Comparison of ENCODE assay signal across 9 cellular contexts in genomic region chr15:74202461-74203401, GRCh38. TPM values are rescaled to one million over a fixed set of nuclear protein-coding genes. Genes with fewer than 3 reads are reported as not detected.
DNase-seq lines count a peak whose midpoint lies in the region; ATAC-seq and TF ChIP-seq lines count a peak whose summit lies in the region.
"Had no signal": no experiment of that assay in that cellular context is flagged by ENCODE, and none has a peak within 500 bp of the region (broad histone marks: within the 10 kb centered on the region; RNA-seq: fewer than 3 reads in every experiment).

TSS of gene STRA6 (minus strand) at chr15:74202787. CDS start at chr15:74202267, 520 bp downstream.

- DNase-seq in Caco-2 = peak; percentile 42 to 74
- peak; percentile 49 for DNase-seq in Jurkat, Clone E6-1 (ENCODE audit: low read depth, low spot score)
- DNase-seq in adipocyte (ENCODE audit: low read depth) = peak; percentile 72
- DNase-seq in kidney epithelial cell (ENCODE audit: low read depth) = no peak
- no peak for DNase-seq in CD1c-positive myeloid dendritic cell (ENCODE audit: extremely low spot score)
- DNase-seq in central memory CD4-positive, alpha-beta T cell = no peak
- no peak for DNase-seq in stimulated activated naive B cell treated with anti-CD40 and anti-IgM and Interleukin-4, amounts not matched to agents 10 μg/mL and 1 μg/mL and 100 μg/mL, for 72 hours
- DNase-seq in RKO (ENCODE audit: low spot score) = no peak

- H3K36me3 Mint-ChIP-seq in Caco-2 (ENCODE audit: insufficient read depth, unreplicated experiment) = no peaks in the 10 kb centered on the region
- no peaks in the 10 kb centered on the region for H3K36me3 Mint-ChIP-seq in stimulated activated naive B cell treated with anti-CD40 and anti-IgM and Interleukin-4, amounts not matched to agents 10 μg/mL and 1 μg/mL and 100 μg/mL, for 72 hours

- peaks cover 7% of the 10 kb centered on the region for H3K4me1 Mint-ChIP-seq in Caco-2 (ENCODE audit: low read depth, unreplicated experiment)
- H3K4me1 Mint-ChIP-seq in stimulated activated naive B cell treated with anti-CD40 and anti-IgM and Interleukin-4, amounts not matched to agents 10 μg/mL and 1 μg/mL and 100 μg/mL, for 72 hours = no peaks in the 10 kb centered on the region

- H3K9me3 ChIP-seq in Caco-2 (no peaks in the 10 kb centered on the region), adipocyte (ENCODE audit: control insufficient read depth, low read length) (no peaks in the 10 kb centered on the region)

- H3K9ac ChIP-seq in adipocyte (ENCODE audit: low read length) = no peak within 1 kb of the TSS

- no peak for ATAC-seq in stimulated activated naive B cell treated with anti-CD40 and anti-IgM and Interleukin-4, amounts not matched to agents 10 μg/mL and 1 μg/mL and 100 μg/mL, for 72 hours (replicated peaks)
- ATAC-seq: left lobe of liver had no signal

- no TSS peak for BruUV-seq in Caco-2 (replicated peaks; lab: Mats Ljungman, UMichigan)

- TF ChIP-seq CTCF in Caco-2 (IDR thresholded peaks at IDR 0.05; ENCODE audit: insufficient read depth in 1 of 2, low read depth in 1 of 2, low read length in 1 of 2, severe bottlenecking in 1 of 2, unreplicated experiment in 1 of 2) (no peak), kidney epithelial cell (IDR thresholded peaks at IDR 0.05; ENCODE audit: insufficient read depth, low read length, poor library complexity, severe bottlenecking) (peak; percentile 33)

- peak within 1 kb of the TSS; percentile 20 for H3K27ac Mint-ChIP-seq in Caco-2 (ENCODE audit: unreplicated experiment)
- H3K27ac Mint-ChIP-seq in stimulated activated naive B cell treated with anti-CD40 and anti-IgM and Interleukin-4, amounts not matched to agents 10 μg/mL and 1 μg/mL and 100 μg/mL, for 72 hours = no peak within 1 kb of the TSS

- intact Hi-C loops in Caco-2 (cut with micrococcal nuclease; ENCODE audit: unreplicated experiment) = no loop called here

- H3K36me3 ChIP-seq in Caco-2 (ENCODE audit: control insufficient read depth, insufficient read depth, low read length) (no peaks in the 10 kb centered on the region), adipocyte (ENCODE audit: control insufficient read depth, insufficient read depth, low read length, severe bottlenecking) (no peaks in the 10 kb centered on the region), kidney epithelial cell (ENCODE audit: control insufficient read depth, insufficient read depth, low read length) (no peaks in the 10 kb centered on the region)

- no peaks in the 10 kb centered on the region for H3K27me3 ChIP-seq in Caco-2 (replicated peaks; ENCODE audit: control insufficient read depth, insufficient read depth, low read length)
- H3K27me3 ChIP-seq in adipocyte (replicated peaks; ENCODE audit: control insufficient read depth, insufficient read depth, low read length) = peaks cover 4% of the 10 kb centered on the region
- H3K27me3 ChIP-seq in kidney epithelial cell (ENCODE audit: control insufficient read depth, insufficient read depth, low read length) = no peaks in the 10 kb centered on the region

- POLR2A ChIA-PET in Caco-2 (lab: Charles Lee) = no interaction called here

- H3K4me1 ChIP-seq in Caco-2 (peaks cover 12% of the 10 kb centered on the region; the same call in 1 of the 2 replicates), adipocyte (ENCODE audit: control insufficient read depth, insufficient read depth, low read length) (peaks cover 27% of the 10 kb centered on the region)

- H3K4me3 ChIP-seq in Caco-2 (ENCODE audit: low read depth, low read length) = no peak within 1 kb of the TSS
- H3K4me3 ChIP-seq in Jurkat, Clone E6-1 (ENCODE audit: low read length) = peak within 1 kb of the TSS; percentile 41
- H3K4me3 ChIP-seq in adipocyte (ENCODE audit: low read length) = no peak within 1 kb of the TSS
- H3K4me3 ChIP-seq in kidney epithelial cell (ENCODE audit: low read depth, low read length) = no peak within 1 kb of the TSS

- H3K4me3 Mint-ChIP-seq in Caco-2 (ENCODE audit: unreplicated experiment) = peak within 1 kb of the TSS; percentile 18
- no peak within 1 kb of the TSS for H3K4me3 Mint-ChIP-seq in stimulated activated naive B cell treated with anti-CD40 and anti-IgM and Interleukin-4, amounts not matched to agents 10 μg/mL and 1 μg/mL and 100 μg/mL, for 72 hours

- no peaks in the 10 kb centered on the region for H3K9me3 Mint-ChIP-seq in Caco-2 (ENCODE audit: unreplicated experiment)
- no peaks in the 10 kb centered on the region for H3K9me3 Mint-ChIP-seq in stimulated activated naive B cell treated with anti-CD40 and anti-IgM and Interleukin-4, amounts not matched to agents 10 μg/mL and 1 μg/mL and 100 μg/mL, for 72 hours

- no peaks in the 10 kb centered on the region for H3K27me3 Mint-ChIP-seq in Caco-2 (ENCODE audit: insufficient read depth, unreplicated experiment)
- H3K27me3 Mint-ChIP-seq in stimulated activated naive B cell treated with anti-CD40 and anti-IgM and Interleukin-4, amounts not matched to agents 10 μg/mL and 1 μg/mL and 100 μg/mL, for 72 hours = peaks cover 6 to 36% of the 10 kb centered on the region in 2 donors

- CTCF ChIA-PET in Caco-2 (lab: Charles Lee) = interaction anchor here (0.6 kb wide), 1 partner anchor 21 kb away, joined by 3 read pairs; no protein-coding TSS in a partner anchor

RNA-seq across cellular contexts. Expression of gene STRA6, which starts in this region (rescaled TPM):
- total RNA-seq in Caco-2 (2022) (2.1 and 3.1 TPM in 2 replicates), kidney epithelial cell (1.8 and 3.9 TPM in 2 replicates)
- 1.2 TPM for polyA plus RNA-seq in Jurkat, Clone E6-1 (2012; ENCODE audit: insufficient read depth, insufficient read length)
- total RNA-seq: left lobe of liver had no signal

Comparison
In these comparisons a context has a peak if more than half of its experiments do, and no peak if none do; other contexts are left out.
1. DNase-seq: peak in Caco-2 (2 of 2), Jurkat, Clone E6-1 (single experiment) and adipocyte (single experiment); none in kidney epithelial cell (single experiment), CD1c-positive myeloid dendritic cell (single experiment), central memory CD4-positive, alpha-beta T cell (single experiment), stimulated activated naive B cell treated with anti-CD40 and anti-IgM and Interleukin-4, amounts not matched to agents 10 μg/mL and 1 μg/mL and 100 μg/mL, for 72 hours (single experiment) and RKO (single experiment).